8 cellular contexts compared by ENCODE assay signal in genomic region chr1:23691499-23692307, GRCh38. TPM values are rescaled to one million over a fixed set of nuclear protein-coding genes. Genes with fewer than 3 reads are reported as not detected.
DNase-seq lines count a peak whose midpoint lies in the region; ATAC-seq and TF ChIP-seq lines count a peak whose summit lies in the region.

Gene RPL11 (plus strand): TSS chr1:23691806. CDS start chr1:23691824, 18 bp downstream.

- H3K4me1 Mint-ChIP-seq in Calu3 (ENCODE audit: low read depth, unreplicated experiment), result peaks cover 38% of the 10 kb centered on the region
- H3K4me1 Mint-ChIP-seq in endothelial cell (ENCODE audit: unreplicated experiment), result peaks cover 40% of the 10 kb centered on the region

- H3K27ac ChIP-seq in HUES64 (ENCODE audit: low read depth, low read length) (peak within 1 kb of the TSS; percentile 92), OCI-LY3 (ENCODE audit: low read length) (peak within 1 kb of the TSS; percentile 58)

- peak within 1 kb of the TSS; percentile 96 for H3K4me3 ChIP-seq in HUES64 (ENCODE audit: low read length)
- H3K4me3 ChIP-seq in OCI-LY3 (ENCODE audit: low read length), result peak within 1 kb of the TSS; percentile 98

- peaks cover 23% of the 10 kb centered on the region for H3K4me1 ChIP-seq in HUES64 (ENCODE audit: insufficient read depth, low read length)
- peaks cover 22% of the 10 kb centered on the region for H3K4me1 ChIP-seq in OCI-LY3 (ENCODE audit: low read length)

- CTCF ChIA-PET in Calu3 (lab: Charles Lee), result interaction anchor here (0.5 to 1.2 kb wide), 6 partner anchors 9 to 315 kb away, joined by 3 to 4 read pairs (median 3); no protein-coding TSS in a partner anchor

- H3K27ac Mint-ChIP-seq in Calu3 (ENCODE audit: unreplicated experiment) (peak within 1 kb of the TSS; percentile 83), endothelial cell (ENCODE audit: unreplicated experiment) (peak within 1 kb of the TSS; percentile 79)

- no peaks in the 10 kb centered on the region for H3K9me3 ChIP-seq in HUES64 (ENCODE audit: insufficient read depth, low read depth, low read length)
- no peaks in the 10 kb centered on the region for H3K9me3 ChIP-seq in OCI-LY3 (ENCODE audit: insufficient read depth, low read length)

- peaks cover 53% of the 10 kb centered on the region for H3K79me2 ChIP-seq in OCI-LY3 (ENCODE audit: low read length)

- intact Hi-C loops in Calu3 (cut with micrococcal nuclease; ENCODE audit: unreplicated experiment), result no loop called here

- peak; percentile 93 for ATAC-seq in GM21423 (IDR thresholded peaks at IDR 0.05; ENCODE audit: unreplicated experiment)

- H3K27me3 ChIP-seq in HUES64 (ENCODE audit: insufficient read depth, low read length) (no peaks in the 10 kb centered on the region), OCI-LY3 (ENCODE audit: low read depth, low read length) (no peaks in the 10 kb centered on the region)

- DNase-seq in Calu3 (peak; percentile 85), endothelial cell (ENCODE audit: low spot score) (peak; percentile 84), midbrain (lab: John Stamatoyannopoulos, UW) (peak; percentile 95)
- DNase-seq in activated CD8-positive, alpha-beta memory T cell treated with anti-CD3 and anti-CD28 coated beads, Interleukin-2, amount 50 U/mL, for 48 hours, result peak; percentile 92
- peak; percentile 62 to 74 for DNase-seq in stimulated activated CD8-positive, alpha-beta memory T cell treated with anti-CD3 and anti-CD28 coated beads, Interleukin-2, amount 100 ng/mL, for 1 hour (ENCODE audit: low read depth in 2 of 2)

- peak within 1 kb of the TSS; percentile 77 for H3K4me3 Mint-ChIP-seq in Calu3 (ENCODE audit: low read depth, unreplicated experiment)
- peak within 1 kb of the TSS; percentile 94 for H3K4me3 Mint-ChIP-seq in endothelial cell (ENCODE audit: unreplicated experiment)

- H3K27me3 Mint-ChIP-seq in Calu3 (ENCODE audit: unreplicated experiment), result no peaks in the 10 kb centered on the region
- peaks cover 1% of the 10 kb centered on the region for H3K27me3 Mint-ChIP-seq in endothelial cell (ENCODE audit: unreplicated experiment)

- H2AFZ ChIP-seq in OCI-LY3 (ENCODE audit: low read depth, low read length), result peak within 1 kb of the TSS; percentile 74; the same call in 1 of the 2 replicates

- H3K9ac ChIP-seq in HUES64 (ENCODE audit: low read depth, low read length) (peak within 1 kb of the TSS; percentile 99), OCI-LY3 (ENCODE audit: low read length) (peak within 1 kb of the TSS; percentile 94)

- WGBS in HUES64, result 2% methylated on average over 45 of the region's 45 CpGs

- peaks cover 46% of the 10 kb centered on the region for H4K20me1 ChIP-seq in OCI-LY3 (ENCODE audit: insufficient read depth, low read length)

- H3K36me3 ChIP-seq in HUES64 (ENCODE audit: insufficient read depth, low read length) (peaks cover 47% of the 10 kb centered on the region), OCI-LY3 (replicated peaks; ENCODE audit: low read depth, low read length) (peaks cover 46% of the 10 kb centered on the region)

- peak; percentile 36 for TF ChIP-seq CTCF in Calu3 (IDR thresholded peaks at IDR 0.05; ENCODE audit: unreplicated experiment)
- TF ChIP-seq CTCF in OCI-LY3 (IDR thresholded peaks at IDR 0.05; ENCODE audit: low read depth, low read length), result peak; percentile 43
- peak; percentile 58 for TF ChIP-seq CTCF in endothelial cell (IDR thresholded peaks at IDR 0.05; ENCODE audit: unreplicated experiment)

- no peaks in the 10 kb centered on the region for H3K9me3 Mint-ChIP-seq in Calu3 (ENCODE audit: low read depth, unreplicated experiment)
- H3K9me3 Mint-ChIP-seq in endothelial cell (ENCODE audit: unreplicated experiment), result no peaks in the 10 kb centered on the region

- BruUV-seq in Calu3 (replicated peaks; lab: Mats Ljungman, UMichigan), result TSS peak; percentile 54

- H3K36me3 Mint-ChIP-seq in Calu3 (ENCODE audit: insufficient read depth, unreplicated experiment), result peaks cover 53% of the 10 kb centered on the region
- peaks cover 36% of the 10 kb centered on the region for H3K36me3 Mint-ChIP-seq in endothelial cell (ENCODE audit: low read depth, unreplicated experiment)

- peak within 1 kb of the TSS; percentile 87 for H3K4me2 ChIP-seq in OCI-LY3 (ENCODE audit: low read length)

RNA-seq across cellular contexts. Expression of gene RPL11, which starts in this region (rescaled TPM):
- total RNA-seq in Calu3 (2022) (588 and 622 TPM in 2 replicates), endothelial cell (ENCODE audit: unreplicated experiment) (1,285 TPM)
- 1,475 TPM for polyA plus RNA-seq in HUES64 (2013, experiment 1 of 2)
- 1,470 TPM for polyA plus RNA-seq in HUES64 (2013, experiment 2 of 2)

Comparison
In these comparisons a context has a peak if more than half of its experiments do, and no peak if none do; other contexts are left out.
1. Peak in every context shown above with its lines: DNase-seq, ATAC-seq, H3K4me3 ChIP-seq and H3K27ac ChIP-seq.